In the genomic region with DNA sequence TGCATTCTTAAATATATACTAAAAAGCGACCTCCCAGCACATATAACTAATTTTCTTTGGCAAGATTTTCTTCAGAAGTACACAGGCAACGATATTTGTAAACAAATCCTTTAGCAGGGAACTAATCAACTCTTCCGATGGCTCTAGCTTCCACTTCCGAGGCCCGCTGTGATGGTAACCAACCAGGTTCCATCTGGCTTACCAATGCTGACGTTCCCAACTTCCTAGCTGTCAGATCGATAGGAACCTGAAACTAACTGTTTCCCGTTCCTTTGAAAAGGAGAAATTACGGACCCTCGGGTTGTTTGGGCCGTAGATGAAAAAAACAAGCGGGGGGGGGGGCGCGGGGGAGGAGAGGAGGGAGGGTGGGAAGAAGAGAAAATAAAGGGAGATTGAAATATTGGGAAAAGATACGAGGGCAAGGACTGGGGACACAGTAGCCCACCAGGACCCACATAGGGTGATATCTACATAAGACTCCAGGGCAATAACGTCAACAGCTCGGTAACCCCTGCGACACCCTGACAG, we compare ENCODE assay signal across 8 cellular contexts. TPM values are rescaled to one million over a fixed set of nuclear protein-coding genes. Genes with fewer than 3 reads are reported as not detected.
DNase-seq lines count a peak whose midpoint lies in the region; ATAC-seq, FAIRE-seq and TF ChIP-seq lines count a peak whose summit lies in the region.

No MANE protein-coding gene starts in this region.

- no peaks in the 10 kb centered on the region for H3K9me3 Mint-ChIP-seq in immature natural killer cell

- no peak for TF ChIP-seq POLR2A in breast epithelium (IDR thresholded peaks at IDR 0.05)

- DNase-seq in EH (ENCODE audit: low read depth) = peak; percentile 45
- DNase-seq in RWPE2 (ENCODE audit: low spot score) = no peak
- no peak for DNase-seq in breast epithelium (ENCODE audit: low spot score in 2 of 2)
- peak in 2 of 3 donors; percentile 21 to 33 for DNase-seq in immature natural killer cell
- DNase-seq in small intestine = peak; percentile 55

- peak overlapping the region; percentile 80 for H3K4me3 ChIP-seq in RWPE2 (ENCODE audit: severe bottlenecking)
- peak overlapping the region; percentile 95 to 97 (median 97) for H3K4me3 ChIP-seq in breast epithelium
- H3K4me3 ChIP-seq in small intestine (ENCODE audit: low read depth in 1 of 2, low read length in 2 of 2) = peak overlapping the region; percentile 76 to 85

- peak overlapping the region; percentile 89 to 98 (median 94) for H3K27ac Mint-ChIP-seq in immature natural killer cell

- FAIRE-seq in small intestine (lab: Jason Lieb, UNC) = no peak

- H3K27me3 ChIP-seq in RWPE2 (ENCODE audit: insufficient read depth, poor library complexity, severe bottlenecking) = no peaks in the 10 kb centered on the region
- no peaks in the 10 kb centered on the region for H3K27me3 ChIP-seq in breast epithelium
- H3K27me3 ChIP-seq in small intestine (ENCODE audit: control insufficient read depth in 2 of 2, insufficient read depth in 2 of 2, low read length in 2 of 2) = no peaks in the 10 kb centered on the region

- peaks cover 5 to 18% (median 8%) of the 10 kb centered on the region in 3 donors for H3K27me3 Mint-ChIP-seq in immature natural killer cell (ENCODE audit: low read depth in 3 of 3)

- peak overlapping the region; percentile 86 to 100 (median 98) for H3K4me3 Mint-ChIP-seq in immature natural killer cell

- H3K27ac ChIP-seq in RWPE2 (ENCODE audit: poor library complexity, severe bottlenecking) (peak overlapping the region; percentile 44), breast epithelium (peak overlapping the region; percentile 98), small intestine (ENCODE audit: low read depth in 1 of 2, low read length in 1 of 2) (peak overlapping the region; percentile 92 to 94)

- ATAC-seq in HG02642 (IDR thresholded peaks at IDR 0.05; ENCODE audit: poor library complexity, unreplicated experiment) (peak; percentile 17), RWPE2 (ENCODE audit: low read depth) (peak; percentile 55), GM19328 (IDR thresholded peaks at IDR 0.05; ENCODE audit: unreplicated experiment) (no peak), HG02610 (IDR thresholded peaks at IDR 0.05; ENCODE audit: unreplicated experiment) (no peak)

- H3K36me3 Mint-ChIP-seq in immature natural killer cell = peaks cover 0 to 5% (median 0%) of the 10 kb centered on the region in 3 donors

- no peaks in the 10 kb centered on the region for H3K9me3 ChIP-seq in RWPE2 (ENCODE audit: severe bottlenecking)
- H3K9me3 ChIP-seq in breast epithelium = no peaks in the 10 kb centered on the region
- H3K9me3 ChIP-seq in small intestine (ENCODE audit: control insufficient read depth, low read depth) = no peaks in the 10 kb centered on the region

- H3K36me3 ChIP-seq in RWPE2 (ENCODE audit: low read depth) (peaks cover 29% of the 10 kb centered on the region), breast epithelium (peaks cover 4% of the 10 kb centered on the region), small intestine (ENCODE audit: control insufficient read depth in 2 of 2, insufficient read depth in 2 of 2, low read length in 2 of 2) (peaks cover 2 to 3% of the 10 kb centered on the region in 2 donors)

- intact Hi-C loops in breast epithelium (cut with DNase I; ENCODE audit: low total_unique reads) = no loop called here

- H3K4me1 ChIP-seq in RWPE2 (ENCODE audit: insufficient read depth, poor library complexity, severe bottlenecking) (peaks cover 11% of the 10 kb centered on the region), breast epithelium (peaks cover 0 to 5% of the 10 kb centered on the region in 2 donors), small intestine (ENCODE audit: control insufficient read depth in 2 of 2, insufficient read depth in 1 of 2, low read depth in 1 of 2, low read length in 1 of 2) (peaks cover 3 to 13% of the 10 kb centered on the region in 2 donors)

- 1% methylated on average over 15 to 16 of the region's 18 CpGs for WGBS in small intestine, 3 donors

- H3K4me1 Mint-ChIP-seq in immature natural killer cell = peaks cover 44 to 69% of the 10 kb centered on the region in 2 donors

- no peak for TF ChIP-seq CTCF in RWPE2 (IDR thresholded peaks at IDR 0.05; ENCODE audit: poor library complexity, severe bottlenecking)
- no peak for TF ChIP-seq CTCF in breast epithelium (IDR thresholded peaks at IDR 0.05)

RNA-seq across cellular contexts. Expression of gene GTF2B, which starts 0.5 kb away (rescaled TPM):
- 10 to 100 TPM; 33.9 to 53.1 (median 37.4) TPM for total RNA-seq in breast epithelium
- polyA plus RNA-seq in immature natural killer cell (10 to 100 TPM; 42.0 to 52.8 (median 47.2) TPM), small intestine (10 to 100 TPM; 23.1 to 44.6 (median 38.7) TPM)

Comparison
In these comparisons a context has a peak if more than half of its experiments do, and no peak if none do; other contexts are left out.
1. DNase-seq: peak in EH (single experiment), immature natural killer cell (2 of 3) and small intestine (single experiment); none in RWPE2 (single experiment) and breast epithelium (0 of 2).
2. ATAC-seq: peak in HG02642 (single experiment) and RWPE2 (single experiment); none in GM19328 (single experiment) and HG02610 (single experiment).
3. H3K27ac ChIP-seq: peak in every context shown above with its lines; median percentile 98 in breast epithelium; 93 in small intestine; 44 in RWPE2.
4. Peak in every context shown above with its lines, with median percentiles within 50 percentile points of each other: H3K4me3 ChIP-seq.